Comparison of ENCODE assay signal across 9 cellular contexts in genomic region chr11:109970516-109971183, GRCh38.
DNase-seq lines count a peak whose midpoint lies in the region; ATAC-seq, FAIRE-seq and TF ChIP-seq lines count a peak whose summit lies in the region.
"Had no signal": no experiment of that assay in that cellular context is flagged by ENCODE, and none has a peak within 500 bp of the region (broad histone marks: within the 10 kb centered on the region; RNA-seq: fewer than 3 reads in every experiment).

No MANE protein-coding gene starts in this region.

- peak; percentile 94 for FAIRE-seq in GM18507 (lab: Jason Lieb, UNC)

- TF ChIP-seq CTCF in choroid plexus epithelial cell (conservative IDR thresholded peaks at IDR 0.05; ENCODE audit: low read depth, low read length) (no peak), brain microvascular endothelial cell (IDR thresholded peaks at IDR 0.05; ENCODE audit: low read depth, low read length, missing control alignments) (no peak)

- H3K27ac ChIP-seq in brain microvascular endothelial cell, result no peak overlapping the region

- in situ Hi-C loops in brain microvascular endothelial cell (cut with HindIII; ENCODE audit: low pct_ligation_motif_present, low sequenced_read_pairs), result no loop called here

- no peak for TF ChIP-seq POLR2A in GM18505 (IDR thresholded peaks at IDR 0.05; ENCODE audit: borderline replicate concordance, extremely low read depth, insufficient read depth, insufficient read length)

- H3K27me3 ChIP-seq in brain microvascular endothelial cell (replicated peaks), result no peaks in the 10 kb centered on the region

- DNase-seq in GM18507 (ENCODE audit: extremely low spot score, insufficient read length, low read depth), result no peak
- DNase-seq in choroid plexus epithelial cell (ENCODE audit: low read depth), result peak; percentile 36
- no peak for DNase-seq in NCI-H345 treated with DMSO at 0.1 percent for 48 hours (lab: John Stamatoyannopoulos, UW; ENCODE audit: unreplicated experiment)
- no peak for DNase-seq in NCI-H748 (lab: John Stamatoyannopoulos, UW; ENCODE audit: unreplicated experiment)
- DNase-seq in brain microvascular endothelial cell, result no peak
- DNase-seq: activated CD4-positive, alpha-beta memory T cell treated with anti-CD3 and anti-CD28 coated beads for 36 hours had no signal

- H3K4me3 ChIP-seq in choroid plexus epithelial cell (ENCODE audit: low read depth, low read length), result no peak overlapping the region
- H3K4me3 ChIP-seq in brain microvascular endothelial cell (ENCODE audit: low read depth, low read length), result no peak overlapping the region

- ATAC-seq in GM21390 (IDR thresholded peaks at IDR 0.05; ENCODE audit: unreplicated experiment) (peak; percentile 42), HG03280 (IDR thresholded peaks at IDR 0.05; ENCODE audit: unreplicated experiment) (peak; percentile 53), GM18505 (IDR thresholded peaks at IDR 0.05; ENCODE audit: unreplicated experiment) (no peak)

- H3K36me3 ChIP-seq in brain microvascular endothelial cell (replicated peaks), result no peaks in the 10 kb centered on the region
